ENCODE assay signal across 19 cellular contexts in the genomic region with DNA sequence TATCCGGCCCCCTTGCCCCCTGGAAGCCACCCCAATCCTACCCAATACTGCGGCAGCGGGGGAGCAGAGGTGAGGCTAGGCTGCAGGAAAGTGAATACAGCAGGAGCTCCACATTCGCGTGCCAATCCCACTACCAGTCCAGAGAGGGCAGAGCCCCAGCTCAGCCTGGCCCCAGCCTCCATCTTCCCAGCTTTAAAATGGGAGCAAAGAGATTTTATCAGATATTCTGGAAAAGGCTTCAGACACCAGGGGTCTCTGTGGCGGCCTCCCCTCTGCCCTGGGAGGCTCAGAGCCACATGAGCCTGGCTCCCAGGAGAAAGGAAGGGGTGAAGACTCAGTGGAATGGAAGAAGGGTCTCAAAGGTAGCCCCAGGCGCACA.
"Had no signal": no experiment of that assay in that cellular context is flagged by ENCODE, and none has a peak within 500 bp of the region (broad histone marks: within the 10 kb centered on the region; RNA-seq: fewer than 3 reads in every experiment).

No MANE protein-coding gene starts in this region.

- DNase-seq: activated CD4-positive, alpha-beta T cell treated with anti-CD3 and anti-CD28 coated beads, Interleukin-2, amount 50 U/mL, for 1 hour; activated effector memory CD4-positive, alpha-beta T cell treated with anti-CD3 and anti-CD28 coated beads, Interleukin-2, amount 50 U/mL, for 16 hours; activated naive CD8-positive, alpha-beta T cell treated with anti-CD3 and anti-CD28 coated beads, Interleukin-2, amount 10 ng/mL, durations not matched to agents 7 days and 5 days; activated T-cell treated with anti-CD3 and anti-CD28 coated beads, Interleukin-2, amount 50 U/mL, for 4 hours; effector CD4-positive, alpha-beta T cell; foreskin melanocyte; islet precursor cell; stimulated activated CD4-positive, alpha-beta T cell treated with anti-CD3 and anti-CD28 coated beads, Interleukin-2, amount 100 ng/mL, for 24 hours; stimulated activated naive CD4-positive, alpha-beta T cell treated with Interleukin-2 at 50 U/mL for 16 hours had no signal

- H3K27ac ChIP-seq: ascending aorta, coronary artery, prostate gland, suprapubic skin had no signal

- H3K27me3 Mint-ChIP-seq: activated naive CD8-positive, alpha-beta T cell treated with anti-CD3 and anti-CD28 coated beads, Interleukin-2, amount 10 ng/mL, durations not matched to agents 7 days and 5 days; memory B cell; natural killer cell treated with Interleukin-12 subunit alpha and Interleukin-12 subunit beta and Interleukin-15 and Interleukin-18, amount 100 ng/mL, for 72 hours had no signal

- H3K9me3 Mint-ChIP-seq: activated naive CD8-positive, alpha-beta T cell treated with anti-CD3 and anti-CD28 coated beads, Interleukin-2, amount 10 ng/mL, durations not matched to agents 7 days and 5 days; activated T-cell treated with anti-CD3 and anti-CD28 coated beads, Interleukin-2, amount 50 U/mL, for 4 hours; memory B cell; natural killer cell treated with Interleukin-12 subunit alpha and Interleukin-12 subunit beta and Interleukin-15 and Interleukin-18, amount 100 ng/mL, for 72 hours; T-helper 1 cell treated with Interleukin-12 subunit alpha and Interleukin-12 subunit beta and Interleukin-4 antibody, amounts not matched to agents 30 μg/mL and 1 μg/mL, for 36 hours had no signal

- H3K4me3 ChIP-seq: ascending aorta, coronary artery, heart right ventricle, prostate gland, spleen, suprapubic skin had no signal

- H3K27me3 ChIP-seq: ascending aorta, heart right ventricle, spleen, suprapubic skin had no signal

- H3K4me3 Mint-ChIP-seq: T-helper 1 cell treated with Interleukin-12 subunit alpha and Interleukin-12 subunit beta and Interleukin-4 antibody, amounts not matched to agents 30 μg/mL and 1 μg/mL, for 36 hours had no signal

- H3K36me3 ChIP-seq: prostate gland had no signal

- H3K36me3 Mint-ChIP-seq: natural killer cell treated with Interleukin-12 subunit alpha and Interleukin-12 subunit beta and Interleukin-15 and Interleukin-18, amount 100 ng/mL, for 72 hours had no signal

- ATAC-seq: heart right ventricle, sciatic nerve had no signal

- H3K9me3 ChIP-seq: ascending aorta, heart right ventricle, prostate gland, spleen, suprapubic skin had no signal
